Comparison of ENCODE assay signal across 16 cellular contexts in the genomic region with DNA sequence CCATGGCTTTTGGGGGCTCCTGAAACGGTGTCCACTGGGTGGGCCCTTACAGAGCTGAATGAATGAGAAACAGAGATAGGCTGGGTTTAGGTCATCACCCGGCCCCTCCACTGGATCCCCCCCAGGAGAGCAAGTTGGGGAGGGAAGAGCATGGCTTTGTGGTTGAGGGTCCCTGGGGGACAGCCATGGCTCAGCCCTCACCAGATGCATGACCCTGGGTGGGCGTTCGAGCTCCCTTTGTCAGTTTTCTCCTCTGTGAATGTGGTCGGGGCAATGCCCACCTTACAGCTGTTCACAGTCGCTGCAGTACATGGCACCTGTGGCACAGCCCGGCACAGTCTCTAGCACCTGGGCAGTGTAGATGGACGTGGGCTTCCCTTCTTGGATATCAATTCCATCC. TPM values are rescaled to one million over a fixed set of nuclear protein-coding genes. Genes with fewer than 3 reads are reported as not detected.
DNase-seq lines count a peak whose midpoint lies in the region; ATAC-seq and TF ChIP-seq lines count a peak whose summit lies in the region.
"Had no signal": no experiment of that assay in that cellular context is flagged by ENCODE, and none has a peak within 500 bp of the region (broad histone marks: within the 10 kb centered on the region; RNA-seq: fewer than 3 reads in every experiment).

No MANE protein-coding gene starts in this region.

- CTCF ChIA-PET in activated CD4-positive, alpha-beta T cell treated with anti-CD3 and anti-CD28 coated beads, Interleukin-2, amount 10 ng/mL, durations not matched to agents 7 days and 5 days (lab: Charles Lee): no interaction called here
- CTCF ChIA-PET in IMR-90 (lab: Yijun Ruan, JAX): no interaction called here
- CTCF ChIA-PET in mammary epithelial cell (lab: Charles Lee; ENCODE audit: low non-redundant PET): no interaction called here

- H3K9me3 Mint-ChIP-seq in activated CD4-positive, alpha-beta T cell treated with anti-CD3 and anti-CD28 coated beads, Interleukin-2, amount 10 ng/mL, durations not matched to agents 24 days and 14 days: no peaks in the 10 kb centered on the region
- H3K9me3 Mint-ChIP-seq in activated CD4-positive, alpha-beta T cell treated with anti-CD3 and anti-CD28 coated beads, Interleukin-2, amount 10 ng/mL, durations not matched to agents 7 days and 5 days: no peaks in the 10 kb centered on the region
- peaks cover 0 to 7% of the 10 kb centered on the region in 2 donors for H3K9me3 Mint-ChIP-seq in stimulated activated naive B cell treated with anti-CD40 and anti-IgM and Interleukin-4, amounts not matched to agents 10 μg/mL and 1 μg/mL and 100 μg/mL, for 72 hours
- H3K9me3 Mint-ChIP-seq: CD8-positive, alpha-beta memory T cell had no signal

- H3K9ac ChIP-seq in IMR-90 (ENCODE audit: low read depth, low read length) (no peak overlapping the region), mammary epithelial cell (ENCODE audit: insufficient read depth, low read length) (no peak overlapping the region)
- H3K9ac ChIP-seq: GM23248 had no signal

- H2AK9ac ChIP-seq in IMR-90 (replicated peaks; ENCODE audit: low read depth, low read length, poor library complexity): no peak overlapping the region

- H4K8ac ChIP-seq in IMR-90 (ENCODE audit: low read depth in 2 of 2, low read length in 2 of 2): no peak overlapping the region

- no peak for ATAC-seq in IMR-90 (ENCODE audit: low read depth)
- no peak for ATAC-seq in stimulated activated naive B cell treated with anti-CD40 and anti-IgM and Interleukin-4, amounts not matched to agents 10 μg/mL and 1 μg/mL and 100 μg/mL, for 72 hours (replicated peaks)
- ATAC-seq: A549 had no signal

- no peaks in the 10 kb centered on the region for H3K4me1 Mint-ChIP-seq in activated CD4-positive, alpha-beta T cell treated with anti-CD3 and anti-CD28 coated beads, Interleukin-2, amount 10 ng/mL, durations not matched to agents 24 days and 14 days
- no peaks in the 10 kb centered on the region for H3K4me1 Mint-ChIP-seq in activated CD4-positive, alpha-beta T cell treated with anti-CD3 and anti-CD28 coated beads, Interleukin-2, amount 10 ng/mL, durations not matched to agents 7 days and 5 days
- H3K4me1 Mint-ChIP-seq in stimulated activated naive B cell treated with anti-CD40 and anti-IgM and Interleukin-4, amounts not matched to agents 10 μg/mL and 1 μg/mL and 100 μg/mL, for 72 hours: no peaks in the 10 kb centered on the region
- H3K4me1 Mint-ChIP-seq: CD4-positive, CD25-positive, alpha-beta regulatory T cell; CD8-positive, alpha-beta memory T cell had no signal

- H2BK5ac ChIP-seq in IMR-90 (ENCODE audit: low read depth, low read length, poor library complexity, severe bottlenecking): no peak overlapping the region

- H3K4me3 ChIP-seq in IMR-90 (ENCODE audit: insufficient read depth, low read depth, low read length): no peak overlapping the region
- H3K4me3 ChIP-seq in Peyer's patch: no peak overlapping the region
- no peak overlapping the region for H3K4me3 ChIP-seq in mammary epithelial cell (replicated peaks in 1 of 3; ENCODE audit: insufficient read depth in 1 of 3, low read depth in 2 of 3, low read length in 3 of 3)
- H3K4me3 ChIP-seq: A549, GM23248, HAP-1 had no signal

- no peak overlapping the region for H3K4me3 Mint-ChIP-seq in activated CD4-positive, alpha-beta T cell treated with anti-CD3 and anti-CD28 coated beads, Interleukin-2, amount 10 ng/mL, durations not matched to agents 24 days and 14 days
- no peak overlapping the region for H3K4me3 Mint-ChIP-seq in activated CD4-positive, alpha-beta T cell treated with anti-CD3 and anti-CD28 coated beads, Interleukin-2, amount 10 ng/mL, durations not matched to agents 7 days and 5 days
- H3K4me3 Mint-ChIP-seq in stimulated activated naive B cell treated with anti-CD40 and anti-IgM and Interleukin-4, amounts not matched to agents 10 μg/mL and 1 μg/mL and 100 μg/mL, for 72 hours: no peak overlapping the region
- H3K4me3 Mint-ChIP-seq: CD8-positive, alpha-beta memory T cell had no signal

- no peak overlapping the region for H2AK5ac ChIP-seq in IMR-90 (ENCODE audit: low read depth, low read length)

- no peak overlapping the region for H4K5ac ChIP-seq in IMR-90 (ENCODE audit: low read depth, low read length)

- H2BK20ac ChIP-seq in IMR-90 (ENCODE audit: low read depth, low read length): no peak overlapping the region

- H3K9me1 ChIP-seq in IMR-90 (ENCODE audit: insufficient read depth, low read length): no peaks in the 10 kb centered on the region

- TF ChIP-seq CTCF in IMR-90 (conservative IDR thresholded peaks at IDR 0.05; ENCODE audit: low read depth, low read length) (no peak), Peyer's patch (IDR thresholded peaks at IDR 0.05) (no peak), mammary epithelial cell (conservative IDR thresholded peaks at IDR 0.05 in 1 of 2, IDR thresholded peaks at IDR 0.05 in 1 of 2; ENCODE audit: extremely low read depth in 1 of 2, insufficient read depth in 1 of 2, low read depth in 1 of 2, low read length in 2 of 2) (no peak)

- H2AFZ ChIP-seq in IMR-90 (replicated peaks; ENCODE audit: low read length, poor library complexity): peak overlapping the region; percentile 11
- no peak overlapping the region for H2AFZ ChIP-seq in mammary epithelial cell (ENCODE audit: low read depth, low read length)
- H2AFZ ChIP-seq: GM23248 had no signal

- H2BK120ac ChIP-seq in IMR-90 (ENCODE audit: low read depth, low read length): no peak overlapping the region

- H3K36me3 Mint-ChIP-seq in activated CD4-positive, alpha-beta T cell treated with anti-CD3 and anti-CD28 coated beads, Interleukin-2, amount 10 ng/mL, durations not matched to agents 24 days and 14 days (ENCODE audit: low read depth): no peaks in the 10 kb centered on the region
- H3K36me3 Mint-ChIP-seq in activated CD4-positive, alpha-beta T cell treated with anti-CD3 and anti-CD28 coated beads, Interleukin-2, amount 10 ng/mL, durations not matched to agents 7 days and 5 days (ENCODE audit: low read depth): no peaks in the 10 kb centered on the region
- H3K36me3 Mint-ChIP-seq in stimulated activated naive B cell treated with anti-CD40 and anti-IgM and Interleukin-4, amounts not matched to agents 10 μg/mL and 1 μg/mL and 100 μg/mL, for 72 hours: no peaks in the 10 kb centered on the region
- H3K36me3 Mint-ChIP-seq: CD4-positive, CD25-positive, alpha-beta regulatory T cell; CD8-positive, alpha-beta memory T cell had no signal

- H3K4me1 ChIP-seq in IMR-90 (ENCODE audit: control insufficient read depth, insufficient read depth, low read length) (no peaks in the 10 kb centered on the region), Peyer's patch (no peaks in the 10 kb centered on the region), mammary epithelial cell (ENCODE audit: insufficient read depth, low read length) (no peaks in the 10 kb centered on the region)
- H3K4me1 ChIP-seq: A549, HAP-1 had no signal

- no peak overlapping the region for H4K91ac ChIP-seq in IMR-90 (ENCODE audit: insufficient read depth, low read depth, low read length)

- no peak overlapping the region for H2BK15ac ChIP-seq in IMR-90 (ENCODE audit: low read depth, low read length)

- H3K27me3 Mint-ChIP-seq in activated CD4-positive, alpha-beta T cell treated with anti-CD3 and anti-CD28 coated beads, Interleukin-2, amount 10 ng/mL, durations not matched to agents 24 days and 14 days: no peaks in the 10 kb centered on the region
- no peaks in the 10 kb centered on the region for H3K27me3 Mint-ChIP-seq in activated CD4-positive, alpha-beta T cell treated with anti-CD3 and anti-CD28 coated beads, Interleukin-2, amount 10 ng/mL, durations not matched to agents 7 days and 5 days
- H3K27me3 Mint-ChIP-seq in stimulated activated naive B cell treated with anti-CD40 and anti-IgM and Interleukin-4, amounts not matched to agents 10 μg/mL and 1 μg/mL and 100 μg/mL, for 72 hours: no peaks in the 10 kb centered on the region
- H3K27me3 Mint-ChIP-seq: CD4-positive, CD25-positive, alpha-beta regulatory T cell; CD8-positive, alpha-beta memory T cell had no signal

- H3K4ac ChIP-seq in IMR-90 (ENCODE audit: low read depth, low read length): no peak overlapping the region

- H4K20me1 ChIP-seq in IMR-90 (ENCODE audit: insufficient read depth, low read length) (no peaks in the 10 kb centered on the region), mammary epithelial cell (ENCODE audit: insufficient read depth, low read length) (no peaks in the 10 kb centered on the region)

- H3K36me3 ChIP-seq in IMR-90 (ENCODE audit: control insufficient read depth, insufficient read depth, low read length) (no peaks in the 10 kb centered on the region), Peyer's patch (no peaks in the 10 kb centered on the region), mammary epithelial cell (ENCODE audit: insufficient read depth, low read length) (no peaks in the 10 kb centered on the region)
- H3K36me3 ChIP-seq: HAP-1 had no signal

- WGBS in IMR-90 (ENCODE audit: extremely low coverage in 2 of 2, insufficient read length in 1 of 2), 2 experiments: 82% methylated on average over 5 of the region's 8 CpGs; no CpG with 5 or more reads in 1 of the 2 experiments
- WGBS in mammary epithelial cell (ENCODE audit: low coverage, missing lambda C conversion rate): 59% methylated on average over 7 of the region's 8 CpGs

- H3K27me3 ChIP-seq in IMR-90 (ENCODE audit: control insufficient read depth, insufficient read depth, low read length): peaks cover 37% of the 10 kb centered on the region
- no peaks in the 10 kb centered on the region for H3K27me3 ChIP-seq in Peyer's patch
- H3K27me3 ChIP-seq in mammary epithelial cell (ENCODE audit: insufficient read depth, low read length): no peaks in the 10 kb centered on the region

- H3K9me3 ChIP-seq in IMR-90 (ENCODE audit: control insufficient read depth, insufficient read depth, low read length): no peaks in the 10 kb centered on the region
- peaks cover 0 to 5% (median 0%) of the 10 kb centered on the region in 4 donors for H3K9me3 ChIP-seq in Peyer's patch
- H3K9me3 ChIP-seq in mammary epithelial cell (replicated peaks; ENCODE audit: insufficient read depth, low read length): peaks cover 33% of the 10 kb centered on the region
- H3K9me3 ChIP-seq: A549, HAP-1 had no signal

- in situ Hi-C loops in IMR-90 (cut with MboI; ENCODE audit: low sequenced_read_pairs): no loop called here
- in situ Hi-C loops in mammary epithelial cell (cut with MboI; ENCODE audit: low sequenced_read_pairs in 2 of 2): no loop called here

- BruUV-seq in IMR-90 (replicated peaks; lab: Mats Ljungman, UMichigan): no TSS peak
- BruUV-seq in mammary epithelial cell (replicated peaks; lab: Mats Ljungman, UMichigan): no TSS peak

- dilution Hi-C loops in IMR-90 (cut with HindIII; ENCODE audit: low sequenced_read_pairs, unreplicated experiment): no loop called here
- dilution Hi-C loops in mammary epithelial cell (cut with HindIII; ENCODE audit: low sequenced_read_pairs): no loop called here

- intact Hi-C loops in activated CD4-positive, alpha-beta T cell treated with anti-CD3 and anti-CD28 coated beads, Interleukin-2, amount 10 ng/mL, durations not matched to agents 24 days and 14 days (cut with micrococcal nuclease): no loop called here
- intact Hi-C loops in IMR-90 (cut with micrococcal nuclease) (no loop called here), mammary epithelial cell (cut with micrococcal nuclease) (no loop called here)

- H3K18ac ChIP-seq in IMR-90 (ENCODE audit: low read depth, low read length): no peak overlapping the region

- DNase-seq in activated CD4-positive, alpha-beta T cell treated with anti-CD3 and anti-CD28 coated beads, Interleukin-2, amount 10 ng/mL, durations not matched to agents 24 days and 14 days: peak; percentile 43
- DNase-seq in activated CD4-positive, alpha-beta T cell treated with anti-CD3 and anti-CD28 coated beads, Interleukin-2, amount 10 ng/mL, durations not matched to agents 7 days and 5 days: no peak
- DNase-seq in IMR-90 (no peak), islet precursor cell (peak; percentile 39), Peyer's patch (no peak), mammary epithelial cell (no peak)
- no peak for DNase-seq in stimulated activated naive B cell treated with anti-CD40 and anti-IgM and Interleukin-4, amounts not matched to agents 10 μg/mL and 1 μg/mL and 100 μg/mL, for 72 hours
- DNase-seq: C1 segment of cervical spinal cord; CD4-positive, CD25-positive, alpha-beta regulatory T cell; CD8-positive, alpha-beta memory T cell; COR-L47; GM23248 had no signal

- no peak overlapping the region for H3K56ac ChIP-seq in IMR-90 (ENCODE audit: extremely low read depth, insufficient read depth, low read length)

- TF ChIP-seq RAD21 in IMR-90 (IDR thresholded peaks at IDR 0.05; ENCODE audit: low read length): no peak

- H3K4me2 ChIP-seq in IMR-90 (ENCODE audit: low read depth, low read length): no peak overlapping the region
- H3K4me2 ChIP-seq in mammary epithelial cell (ENCODE audit: insufficient read depth, low read depth, low read length): no peak overlapping the region
- H3K4me2 ChIP-seq: A549 had no signal

- H3K79me1 ChIP-seq in IMR-90 (ENCODE audit: low read depth in 1 of 2, low read length in 2 of 2): no peaks in the 10 kb centered on the region

- no peaks in the 10 kb centered on the region for H3K79me2 ChIP-seq in mammary epithelial cell (ENCODE audit: insufficient read depth, low read length)

- no peak overlapping the region for H3K23ac ChIP-seq in IMR-90 (ENCODE audit: low read depth, low read length)

- TF ChIP-seq POLR2A in IMR-90 (IDR thresholded peaks at IDR 0.05; ENCODE audit: low read depth, low read length): no peak
- no peak for TF ChIP-seq POLR2A in Peyer's patch (IDR thresholded peaks at IDR 0.05)

- H3K27ac ChIP-seq in IMR-90 (ENCODE audit: insufficient read depth, low read length): no peak overlapping the region
- no peak overlapping the region for H3K27ac ChIP-seq in Peyer's patch
- H3K27ac ChIP-seq in mammary epithelial cell (ENCODE audit: insufficient read depth, low read depth, low read length): no peak overlapping the region
- H3K27ac ChIP-seq: 22Rv1, A549, GM23248 had no signal

- H3K27ac Mint-ChIP-seq in activated CD4-positive, alpha-beta T cell treated with anti-CD3 and anti-CD28 coated beads, Interleukin-2, amount 10 ng/mL, durations not matched to agents 24 days and 14 days: no peak overlapping the region
- H3K27ac Mint-ChIP-seq in activated CD4-positive, alpha-beta T cell treated with anti-CD3 and anti-CD28 coated beads, Interleukin-2, amount 10 ng/mL, durations not matched to agents 7 days and 5 days: no peak overlapping the region
- H3K27ac Mint-ChIP-seq in stimulated activated naive B cell treated with anti-CD40 and anti-IgM and Interleukin-4, amounts not matched to agents 10 μg/mL and 1 μg/mL and 100 μg/mL, for 72 hours: no peak overlapping the region
- H3K27ac Mint-ChIP-seq: CD4-positive, CD25-positive, alpha-beta regulatory T cell; CD8-positive, alpha-beta memory T cell had no signal

- no peak overlapping the region for H3K14ac ChIP-seq in IMR-90 (replicated peaks; ENCODE audit: low read depth, low read length)

- POLR2A ChIA-PET in activated CD4-positive, alpha-beta T cell treated with anti-CD3 and anti-CD28 coated beads, Interleukin-2, amount 10 ng/mL, durations not matched to agents 7 days and 5 days (lab: Charles Lee): no interaction called here
- POLR2A ChIA-PET in IMR-90 (lab: Charles Lee; ENCODE audit: unreplicated experiment): no interaction called here

RNA-seq across cellular contexts. Expression of gene CXCL12, which starts 40.6 kb away (rescaled TPM):
- not detected in 2 replicates for total RNA-seq in activated CD4-positive, alpha-beta T cell treated with anti-CD3 and anti-CD28 coated beads, Interleukin-2, amount 10 ng/mL, durations not matched to agents 24 days and 14 days
- not detected for total RNA-seq in activated CD4-positive, alpha-beta T cell treated with anti-CD3 and anti-CD28 coated beads, Interleukin-2, amount 10 ng/mL, durations not matched to agents 7 days and 5 days
- total RNA-seq in IMR-90 (2012; rRNA removed) (15.8 and 16.9 TPM in 2 replicates), Peyer's patch (10 to 100 TPM in 2 of 4 donors, 1 to 10 TPM in 2; 6.7 to 65.2 (median 13.9) TPM), mammary epithelial cell (under 1 TPM in 1 of 2 donors, not detected in 1; 0.50 TPM)
- polyA plus RNA-seq in IMR-90 (2012; rRNA removed) (79.4 and 80.7 TPM in 2 replicates), mammary epithelial cell (not detected)
- polyA plus RNA-seq in IMR-90 (2012; cell fraction: cytosol; rRNA removed): 71.2 and 87.9 TPM in 2 replicates
- 82.3 and 90.9 TPM in 2 replicates for polyA plus RNA-seq in IMR-90 (2012; cell fraction: nucleus; rRNA removed; ENCODE audit: low replicate concordance)
- polyA minus RNA-seq in mammary epithelial cell: not detected
- total RNA-seq: CD4-positive, CD25-positive, alpha-beta regulatory T cell; CD8-positive, alpha-beta memory T cell; HT-29 had no signal
- polyA plus RNA-seq: CD4-positive, CD25-positive, alpha-beta regulatory T cell; CD8-positive, alpha-beta memory T cell had no signal

Comparison
In these comparisons a context has a peak if more than half of its experiments do, and no peak if none do; other contexts are left out.
1. DNase-seq: peak in activated CD4-positive, alpha-beta T cell treated with anti-CD3 and anti-CD28 coated beads, Interleukin-2, amount 10 ng/mL, durations not matched to agents 24 days and 14 days (single experiment) and islet precursor cell (single experiment); none in activated CD4-positive, alpha-beta T cell treated with anti-CD3 and anti-CD28 coated beads, Interleukin-2, amount 10 ng/mL, durations not matched to agents 7 days and 5 days (single experiment), IMR-90 (single experiment), Peyer's patch (0 of 3), mammary epithelial cell (single experiment) and stimulated activated naive B cell treated with anti-CD40 and anti-IgM and Interleukin-4, amounts not matched to agents 10 μg/mL and 1 μg/mL and 100 μg/mL, for 72 hours (single experiment).